10 cellular contexts compared by ENCODE assay signal in genomic region chr1:214558002-214558770, GRCh38. TPM values are rescaled to one million over a fixed set of nuclear protein-coding genes. Genes with fewer than 3 reads are reported as not detected.
DNase-seq lines count a peak whose midpoint lies in the region; ATAC-seq and TF ChIP-seq lines count a peak whose summit lies in the region.
"Had no signal": no experiment of that assay in that cellular context is flagged by ENCODE, and none has a peak within 500 bp of the region (broad histone marks: within the 10 kb centered on the region; RNA-seq: fewer than 3 reads in every experiment).

No MANE protein-coding gene starts in this region.

- no peaks in the 10 kb centered on the region for H3K36me3 ChIP-seq in BJ (ENCODE audit: control insufficient read depth, insufficient read depth, low read length)
- no peaks in the 10 kb centered on the region for H3K36me3 ChIP-seq in Panc1 (ENCODE audit: control insufficient read depth, insufficient read depth, low read length)
- H3K36me3 ChIP-seq: heart right ventricle had no signal

- peak overlapping the region; percentile 65 for H3K27ac ChIP-seq in Panc1 (ENCODE audit: low read length)
- H3K27ac ChIP-seq: heart right ventricle had no signal

- DNase-seq in BJ (ENCODE audit: low read depth) (peak; percentile 50), H4 (ENCODE audit: low spot score) (peak; percentile 35), Panc1 (ENCODE audit: low read depth, low spot score) (no peak), iris pigment epithelial cell (ENCODE audit: low read depth) (peak; percentile 97), mesenteric fat pad (ENCODE audit: low spot score) (no peak), NCI-H524 treated with DMSO at 0.1 percent for 48 hours (lab: John Stamatoyannopoulos, UW) (no peak)
- DNase-seq: DMS79 treated with DMSO at 0.1 percent for 48 hours, heart right ventricle had no signal

- TF ChIP-seq CTCF in BJ (IDR thresholded peaks at IDR 0.05; ENCODE audit: insufficient read depth, low read depth, low read length), result no peak
- TF ChIP-seq CTCF in Panc1 (IDR thresholded peaks at IDR 0.05), result no peak

- ATAC-seq in Panc1 (peak; percentile 81), HG02678 (IDR thresholded peaks at IDR 0.05; ENCODE audit: unreplicated experiment) (no peak), GM21526 (IDR thresholded peaks at IDR 0.05; ENCODE audit: low FRiP score, unreplicated experiment) (no peak)

- in situ Hi-C loops in Panc1 (cut with HindIII; ENCODE audit: low pct_unique_long_range_greater_than_20kb, low sequenced_read_pairs), result no loop called here

- H3K4me3 ChIP-seq in BJ (ENCODE audit: low read depth, low read length) (no peak overlapping the region), Panc1 (ENCODE audit: low read depth in 2 of 2, low read length in 2 of 2) (no peak overlapping the region)
- H3K4me3 ChIP-seq: heart right ventricle had no signal

- CTCF ChIA-PET in BJ (lab: Yijun Ruan, JAX), result no interaction called here
- CTCF ChIA-PET in Panc1 (lab: Charles Lee), result no interaction called here

- H3K4me1 ChIP-seq in Panc1 (ENCODE audit: control insufficient read depth, insufficient read depth, low read length), result peaks cover 21% of the 10 kb centered on the region

- no peaks in the 10 kb centered on the region for H3K9me3 ChIP-seq in Panc1 (ENCODE audit: control insufficient read depth, insufficient read depth, low read depth, low read length)
- H3K9me3 ChIP-seq: heart right ventricle had no signal

- POLR2A ChIA-PET in BJ (lab: Charles Lee), result no interaction called here
- POLR2A ChIA-PET in Panc1 (lab: Charles Lee), result no interaction called here

- BruUV-seq in Panc1 (replicated peaks; lab: Mats Ljungman, UMichigan), result no TSS peak

- intact Hi-C loops in Panc1 (cut with micrococcal nuclease; ENCODE audit: unreplicated experiment), result no loop called here

- H3K27me3 ChIP-seq in BJ (ENCODE audit: control insufficient read depth, insufficient read depth, low read length) (no peaks in the 10 kb centered on the region), Panc1 (ENCODE audit: control insufficient read depth, insufficient read depth, low read length) (no peaks in the 10 kb centered on the region)
- H3K27me3 ChIP-seq: heart right ventricle had no signal

RNA-seq across cellular contexts. Expression of gene PTPN14, which starts 6.8 kb away (rescaled TPM):
- polyA plus RNA-seq in BJ (2011; rRNA removed), result 23.7 and 29.4 TPM in 2 replicates
- polyA minus RNA-seq in BJ (2011; rRNA and poly(A)+ RNA removed), result 77.0 and 78.1 TPM in 2 replicates
- total RNA-seq in H4 (2014; rRNA removed; shearing (Covaris generic)), result 6.2 and 7.5 TPM in 2 replicates
- total RNA-seq in Panc1 (2021; ENCODE audit: unreplicated experiment) (209 TPM), mesenteric fat pad (47.6 TPM)
- polyA plus RNA-seq in Panc1 (2012; ENCODE audit: insufficient read length), result 50.0 TPM

RNA-seq across cellular contexts. Expression of gene CENPF, which starts 44.8 kb away (rescaled TPM):
- 10.9 and 18.7 TPM in 2 replicates for polyA plus RNA-seq in BJ (2011; rRNA removed)
- polyA minus RNA-seq in BJ (2011; rRNA and poly(A)+ RNA removed), result 6.4 and 9.0 TPM in 2 replicates
- total RNA-seq in H4 (2014; rRNA removed; shearing (Covaris generic)), result 37.8 and 65.5 TPM in 2 replicates
- 156 TPM for total RNA-seq in Panc1 (2021; ENCODE audit: unreplicated experiment)
- 31.3 TPM for polyA plus RNA-seq in Panc1 (2012; ENCODE audit: insufficient read length)
- 0.51 TPM for total RNA-seq in mesenteric fat pad

Comparison
In these comparisons a context has a peak if more than half of its experiments do, and no peak if none do; other contexts are left out.
1. DNase-seq: peak in BJ (single experiment), H4 (single experiment) and iris pigment epithelial cell (single experiment); none in Panc1 (single experiment), mesenteric fat pad (single experiment) and NCI-H524 treated with DMSO at 0.1 percent for 48 hours (single experiment).
2. RNA of gene CENPF, which starts 44.8 kb away (total RNA-seq): 156 TPM in Panc1 (single experiment) and 37.8 to 65.5 TPM in H4; 0.51 TPM in mesenteric fat pad (single experiment); every median in the first group is over 10 times any median in the second.